ENCODE assay signal across 1 cellular context in the genomic region with DNA sequence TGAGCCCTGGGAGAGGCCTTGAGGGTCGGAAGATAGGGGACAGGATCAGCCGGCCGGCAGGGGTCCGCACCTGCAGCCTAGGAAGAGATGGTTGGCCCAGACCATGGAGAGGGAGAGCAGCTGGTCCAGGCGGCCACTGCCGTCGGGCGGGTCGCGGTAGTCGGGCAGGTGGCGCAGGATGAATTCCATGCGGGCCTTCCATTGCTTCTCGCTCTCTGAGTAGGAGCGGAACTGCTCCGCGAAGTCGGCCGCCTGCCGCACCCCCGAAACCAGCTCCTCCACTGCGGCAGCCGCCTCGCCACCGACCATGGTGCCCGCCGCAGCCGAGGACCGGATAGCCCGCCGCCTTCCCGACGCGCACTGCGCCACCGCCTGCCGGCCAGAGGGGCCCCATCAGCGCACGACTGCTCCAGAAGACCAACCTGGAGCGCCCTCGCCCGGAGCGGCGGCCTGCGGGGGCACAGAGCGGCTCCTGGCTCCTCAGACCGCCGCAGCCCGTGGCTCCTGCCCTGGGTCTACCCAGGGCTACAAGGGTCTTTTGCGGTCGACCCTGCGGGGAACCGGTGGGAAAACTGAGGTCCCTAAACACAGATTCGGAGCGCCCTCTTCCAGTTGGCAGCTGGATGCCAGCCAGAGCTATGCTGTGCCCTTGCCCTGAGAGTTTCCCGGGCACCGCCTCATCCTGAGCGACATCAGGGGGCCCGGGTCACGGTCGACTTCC.
A peak's percentile ranks its signal among the peaks of the same experiment; 100 is the strongest.
TF ChIP-seq lines count a peak whose summit lies in the region.

A gene with protein sequence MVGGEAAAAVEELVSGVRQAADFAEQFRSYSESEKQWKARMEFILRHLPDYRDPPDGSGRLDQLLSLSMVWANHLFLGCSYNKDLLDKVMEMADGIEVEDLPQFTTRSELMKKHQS (minus strand): TSS at position 336 of the 721 bp plus-strand sequence. CDS start 27 bp downstream, at position 309.

TF ChIP-seq in HepG2, 621 proteins besides CTCF, POLR2A, EP300 and RAD21 (continued from another document and continues in another):
- no peak for TF ChIP-seq RAD51 (IDR thresholded peaks at IDR 0.05; ENCODE audit: borderline replicate concordance)
- no peak for TF ChIP-seq TBP (CRISPR knock-in tag; IDR thresholded peaks at IDR 0.05)
- TF ChIP-seq ZNF564 (CRISPR knock-in tag; IDR thresholded peaks at IDR 0.05): peak; percentile 84; the same call in 1 of the 2 replicates
- TF ChIP-seq ZNF790 (CRISPR knock-in tag; IDR thresholded peaks at IDR 0.05; ENCODE audit: borderline replicate concordance): peak; percentile 43; the same call in 1 of the 2 replicates
- peak; percentile 89 for TF ChIP-seq ZNF703 (CRISPR knock-in tag; IDR thresholded peaks at IDR 0.05; ENCODE audit: borderline replicate concordance)
- TF ChIP-seq, protein P1, sequence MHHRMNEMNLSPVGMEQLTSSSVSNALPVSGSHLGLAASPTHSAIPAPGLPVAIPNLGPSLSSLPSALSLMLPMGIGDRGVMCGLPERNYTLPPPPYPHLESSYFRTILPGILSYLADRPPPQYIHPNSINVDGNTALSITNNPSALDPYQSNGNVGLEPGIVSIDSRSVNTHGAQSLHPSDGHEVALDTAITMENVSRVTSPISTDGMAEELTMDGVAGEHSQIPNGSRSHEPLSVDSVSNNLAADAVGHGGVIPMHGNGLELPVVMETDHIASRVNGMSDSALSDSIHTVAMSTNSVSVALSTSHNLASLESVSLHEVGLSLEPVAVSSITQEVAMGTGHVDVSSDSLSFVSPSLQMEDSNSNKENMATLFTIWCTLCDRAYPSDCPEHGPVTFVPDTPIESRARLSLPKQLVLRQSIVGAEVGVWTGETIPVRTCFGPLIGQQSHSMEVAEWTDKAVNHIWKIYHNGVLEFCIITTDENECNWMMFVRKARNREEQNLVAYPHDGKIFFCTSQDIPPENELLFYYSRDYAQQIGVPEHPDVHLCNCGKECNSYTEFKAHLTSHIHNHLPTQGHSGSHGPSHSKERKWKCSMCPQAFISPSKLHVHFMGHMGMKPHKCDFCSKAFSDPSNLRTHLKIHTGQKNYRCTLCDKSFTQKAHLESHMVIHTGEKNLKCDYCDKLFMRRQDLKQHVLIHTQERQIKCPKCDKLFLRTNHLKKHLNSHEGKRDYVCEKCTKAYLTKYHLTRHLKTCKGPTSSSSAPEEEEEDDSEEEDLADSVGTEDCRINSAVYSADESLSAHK (CRISPR knock-in tag; IDR thresholded peaks at IDR 0.05; ENCODE audit: borderline replicate concordance): no peak
- no peak for TF ChIP-seq RORA (CRISPR knock-in tag; IDR thresholded peaks at IDR 0.05)
- peak; percentile 72 for TF ChIP-seq ASH2L (IDR thresholded peaks at IDR 0.05; ENCODE audit: insufficient read length, low read depth, low read length)
- TF ChIP-seq GPN1 (CRISPR knock-in tag; IDR thresholded peaks at IDR 0.05; ENCODE audit: borderline replicate concordance): peak; percentile 66; the same call in 1 of the 2 replicates
- no peak for TF ChIP-seq NCOA5 (CRISPR knock-in tag; IDR thresholded peaks at IDR 0.05)
- TF ChIP-seq ZNF562 (CRISPR knock-in tag; IDR thresholded peaks at IDR 0.05; ENCODE audit: borderline replicate concordance): no peak
- peak; percentile 95 for TF ChIP-seq YEATS2 (CRISPR knock-in tag; IDR thresholded peaks at IDR 0.05; ENCODE audit: borderline replicate concordance)
- peak; percentile 98 for TF ChIP-seq ZNF678 (CRISPR knock-in tag; IDR thresholded peaks at IDR 0.05)
- TF ChIP-seq, protein P2, sequence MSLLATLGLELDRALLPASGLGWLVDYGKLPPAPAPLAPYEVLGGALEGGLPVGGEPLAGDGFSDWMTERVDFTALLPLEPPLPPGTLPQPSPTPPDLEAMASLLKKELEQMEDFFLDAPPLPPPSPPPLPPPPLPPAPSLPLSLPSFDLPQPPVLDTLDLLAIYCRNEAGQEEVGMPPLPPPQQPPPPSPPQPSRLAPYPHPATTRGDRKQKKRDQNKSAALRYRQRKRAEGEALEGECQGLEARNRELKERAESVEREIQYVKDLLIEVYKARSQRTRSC (CRISPR knock-in tag; IDR thresholded peaks at IDR 0.05; ENCODE audit: low read depth): 0 out of 2 replicates have a peak, but pooled peaks have one; percentile 62
- TF ChIP-seq AHR (CRISPR knock-in tag; IDR thresholded peaks at IDR 0.05): no peak
- peak; percentile 94 for TF ChIP-seq DNMT1 (CRISPR knock-in tag; IDR thresholded peaks at IDR 0.05)
- TF ChIP-seq ZNF746 (CRISPR knock-in tag; IDR thresholded peaks at IDR 0.05): peak; percentile 83; the same call in 1 of the 2 replicates
- peak; percentile 93 for TF ChIP-seq BRD4 (CRISPR knock-in tag; IDR thresholded peaks at IDR 0.05)
- peak; percentile 82 for TF ChIP-seq FOXO1 (CRISPR knock-in tag; IDR thresholded peaks at IDR 0.05)
- TF ChIP-seq IRF2 (CRISPR knock-in tag; IDR thresholded peaks at IDR 0.05): peak; percentile 94
- TF ChIP-seq ZBTB20 (CRISPR knock-in tag; IDR thresholded peaks at IDR 0.05; ENCODE audit: borderline replicate concordance, low read depth): peak; percentile 74
- TF ChIP-seq ZZZ3 (CRISPR knock-in tag; IDR thresholded peaks at IDR 0.05; ENCODE audit: borderline replicate concordance): peak; percentile 97; the same call in 1 of the 2 replicates
- TF ChIP-seq FLYWCH1 (CRISPR knock-in tag; IDR thresholded peaks at IDR 0.05): no peak
- TF ChIP-seq, protein P3, sequence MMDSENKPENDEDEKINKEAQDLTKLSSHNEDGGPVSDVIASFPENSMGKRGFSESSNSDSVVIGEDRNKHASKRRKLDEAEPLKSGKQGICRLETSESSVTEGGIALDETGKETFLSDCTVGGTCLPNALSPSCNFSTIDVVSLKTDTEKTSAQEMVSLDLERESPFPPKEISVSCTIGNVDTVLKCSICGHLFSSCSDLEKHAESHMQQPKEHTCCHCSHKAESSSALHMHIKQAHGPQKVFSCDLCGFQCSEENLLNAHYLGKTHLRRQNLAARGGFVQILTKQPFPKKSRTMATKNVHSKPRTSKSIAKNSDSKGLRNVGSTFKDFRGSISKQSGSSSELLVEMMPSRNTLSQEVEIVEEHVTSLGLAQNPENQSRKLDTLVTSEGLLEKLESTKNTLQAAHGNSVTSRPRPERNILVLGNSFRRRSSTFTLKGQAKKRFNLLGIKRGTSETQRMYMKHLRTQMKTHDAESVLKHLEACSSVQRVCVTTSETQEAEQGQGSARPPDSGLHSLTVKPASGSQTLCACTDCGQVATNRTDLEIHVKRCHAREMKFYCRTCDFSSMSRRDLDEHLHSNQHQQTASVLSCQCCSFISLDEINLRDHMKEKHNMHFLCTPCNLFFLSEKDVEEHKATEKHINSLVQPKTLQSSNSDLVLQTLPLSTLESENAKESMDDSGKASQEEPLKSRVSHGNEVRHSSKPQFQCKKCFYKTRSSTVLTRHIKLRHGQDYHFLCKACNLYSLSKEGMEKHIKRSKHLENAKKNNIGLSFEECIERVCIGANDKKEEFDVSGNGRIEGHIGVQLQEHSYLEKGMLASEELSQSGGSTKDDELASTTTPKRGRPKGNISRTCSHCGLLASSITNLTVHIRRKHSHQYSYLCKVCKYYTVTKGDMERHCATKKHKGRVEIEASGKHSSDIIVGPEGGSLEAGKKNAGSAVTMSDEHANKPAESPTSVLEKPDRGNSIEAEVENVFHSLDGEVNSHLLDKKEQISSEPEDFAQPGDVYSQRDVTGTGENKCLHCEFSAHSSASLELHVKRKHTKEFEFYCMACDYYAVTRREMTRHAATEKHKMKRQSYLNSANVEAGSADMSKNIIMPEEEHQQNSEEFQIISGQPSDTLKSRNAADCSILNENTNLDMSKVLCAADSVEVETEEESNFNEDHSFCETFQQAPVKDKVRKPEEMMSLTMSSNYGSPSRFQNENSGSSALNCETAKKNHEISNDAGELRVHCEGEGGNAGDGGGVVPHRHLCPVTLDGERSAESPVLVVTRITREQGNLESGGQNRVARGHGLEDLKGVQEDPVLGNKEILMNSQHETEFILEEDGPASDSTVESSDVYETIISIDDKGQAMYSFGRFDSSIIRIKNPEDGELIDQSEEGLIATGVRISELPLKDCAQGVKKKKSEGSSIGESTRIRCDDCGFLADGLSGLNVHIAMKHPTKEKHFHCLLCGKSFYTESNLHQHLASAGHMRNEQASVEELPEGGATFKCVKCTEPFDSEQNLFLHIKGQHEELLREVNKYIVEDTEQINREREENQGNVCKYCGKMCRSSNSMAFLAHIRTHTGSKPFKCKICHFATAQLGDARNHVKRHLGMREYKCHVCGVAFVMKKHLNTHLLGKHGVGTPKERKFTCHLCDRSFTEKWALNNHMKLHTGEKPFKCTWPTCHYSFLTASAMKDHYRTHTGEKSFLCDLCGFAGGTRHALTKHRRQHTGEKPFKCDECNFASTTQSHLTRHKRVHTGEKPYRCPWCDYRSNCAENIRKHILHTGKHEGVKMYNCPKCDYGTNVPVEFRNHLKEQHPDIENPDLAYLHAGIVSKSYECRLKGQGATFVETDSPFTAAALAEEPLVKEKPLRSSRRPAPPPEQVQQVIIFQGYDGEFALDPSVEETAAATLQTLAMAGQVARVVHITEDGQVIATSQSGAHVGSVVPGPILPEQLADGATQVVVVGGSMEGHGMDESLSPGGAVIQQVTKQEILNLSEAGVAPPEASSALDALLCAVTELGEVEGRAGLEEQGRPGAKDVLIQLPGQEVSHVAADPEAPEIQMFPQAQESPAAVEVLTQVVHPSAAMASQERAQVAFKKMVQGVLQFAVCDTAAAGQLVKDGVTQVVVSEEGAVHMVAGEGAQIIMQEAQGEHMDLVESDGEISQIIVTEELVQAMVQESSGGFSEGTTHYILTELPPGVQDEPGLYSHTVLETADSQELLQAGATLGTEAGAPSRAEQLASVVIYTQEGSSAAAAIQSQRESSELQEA (CRISPR knock-in tag; IDR thresholded peaks at IDR 0.05; ENCODE audit: not compliant biosample characterization): peak; percentile 77
- peak; percentile 84 for TF ChIP-seq ZNF607 (CRISPR knock-in tag; IDR thresholded peaks at IDR 0.05; ENCODE audit: borderline replicate concordance)
- TF ChIP-seq, protein P4, sequence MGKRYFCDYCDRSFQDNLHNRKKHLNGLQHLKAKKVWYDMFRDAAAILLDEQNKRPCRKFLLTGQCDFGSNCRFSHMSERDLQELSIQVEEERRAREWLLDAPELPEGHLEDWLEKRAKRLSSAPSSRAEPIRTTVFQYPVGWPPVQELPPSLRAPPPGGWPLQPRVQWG (CRISPR knock-in tag; IDR thresholded peaks at IDR 0.05; ENCODE audit: borderline replicate concordance, low read depth): no peak
- no peak for TF ChIP-seq KAT2B (IDR thresholded peaks at IDR 0.05; ENCODE audit: borderline replicate concordance, low read depth, low read length)
- no peak for TF ChIP-seq ZNF326 (CRISPR knock-in tag; IDR thresholded peaks at IDR 0.05; ENCODE audit: borderline replicate concordance)
- peak; percentile 83 for TF ChIP-seq HOXA9 (CRISPR knock-in tag; IDR thresholded peaks at IDR 0.05; ENCODE audit: borderline replicate concordance)
- TF ChIP-seq, protein P5, sequence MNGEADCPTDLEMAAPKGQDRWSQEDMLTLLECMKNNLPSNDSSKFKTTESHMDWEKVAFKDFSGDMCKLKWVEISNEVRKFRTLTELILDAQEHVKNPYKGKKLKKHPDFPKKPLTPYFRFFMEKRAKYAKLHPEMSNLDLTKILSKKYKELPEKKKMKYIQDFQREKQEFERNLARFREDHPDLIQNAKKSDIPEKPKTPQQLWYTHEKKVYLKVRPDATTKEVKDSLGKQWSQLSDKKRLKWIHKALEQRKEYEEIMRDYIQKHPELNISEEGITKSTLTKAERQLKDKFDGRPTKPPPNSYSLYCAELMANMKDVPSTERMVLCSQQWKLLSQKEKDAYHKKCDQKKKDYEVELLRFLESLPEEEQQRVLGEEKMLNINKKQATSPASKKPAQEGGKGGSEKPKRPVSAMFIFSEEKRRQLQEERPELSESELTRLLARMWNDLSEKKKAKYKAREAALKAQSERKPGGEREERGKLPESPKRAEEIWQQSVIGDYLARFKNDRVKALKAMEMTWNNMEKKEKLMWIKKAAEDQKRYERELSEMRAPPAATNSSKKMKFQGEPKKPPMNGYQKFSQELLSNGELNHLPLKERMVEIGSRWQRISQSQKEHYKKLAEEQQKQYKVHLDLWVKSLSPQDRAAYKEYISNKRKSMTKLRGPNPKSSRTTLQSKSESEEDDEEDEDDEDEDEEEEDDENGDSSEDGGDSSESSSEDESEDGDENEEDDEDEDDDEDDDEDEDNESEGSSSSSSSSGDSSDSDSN (CRISPR knock-in tag; IDR thresholded peaks at IDR 0.05): peak; percentile 94
- TF ChIP-seq, protein P6, sequence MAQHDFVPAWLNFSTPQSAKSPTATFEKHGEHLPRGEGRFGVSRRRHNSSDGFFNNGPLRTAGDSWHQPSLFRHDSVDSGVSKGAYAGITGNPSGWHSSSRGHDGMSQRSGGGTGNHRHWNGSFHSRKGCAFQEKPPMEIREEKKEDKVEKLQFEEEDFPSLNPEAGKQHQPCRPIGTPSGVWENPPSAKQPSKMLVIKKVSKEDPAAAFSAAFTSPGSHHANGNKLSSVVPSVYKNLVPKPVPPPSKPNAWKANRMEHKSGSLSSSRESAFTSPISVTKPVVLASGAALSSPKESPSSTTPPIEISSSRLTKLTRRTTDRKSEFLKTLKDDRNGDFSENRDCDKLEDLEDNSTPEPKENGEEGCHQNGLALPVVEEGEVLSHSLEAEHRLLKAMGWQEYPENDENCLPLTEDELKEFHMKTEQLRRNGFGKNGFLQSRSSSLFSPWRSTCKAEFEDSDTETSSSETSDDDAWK (CRISPR knock-in tag; IDR thresholded peaks at IDR 0.05): no peak
- TF ChIP-seq ZNF30 (CRISPR knock-in tag; IDR thresholded peaks at IDR 0.05): no peak
- TF ChIP-seq, protein P7, sequence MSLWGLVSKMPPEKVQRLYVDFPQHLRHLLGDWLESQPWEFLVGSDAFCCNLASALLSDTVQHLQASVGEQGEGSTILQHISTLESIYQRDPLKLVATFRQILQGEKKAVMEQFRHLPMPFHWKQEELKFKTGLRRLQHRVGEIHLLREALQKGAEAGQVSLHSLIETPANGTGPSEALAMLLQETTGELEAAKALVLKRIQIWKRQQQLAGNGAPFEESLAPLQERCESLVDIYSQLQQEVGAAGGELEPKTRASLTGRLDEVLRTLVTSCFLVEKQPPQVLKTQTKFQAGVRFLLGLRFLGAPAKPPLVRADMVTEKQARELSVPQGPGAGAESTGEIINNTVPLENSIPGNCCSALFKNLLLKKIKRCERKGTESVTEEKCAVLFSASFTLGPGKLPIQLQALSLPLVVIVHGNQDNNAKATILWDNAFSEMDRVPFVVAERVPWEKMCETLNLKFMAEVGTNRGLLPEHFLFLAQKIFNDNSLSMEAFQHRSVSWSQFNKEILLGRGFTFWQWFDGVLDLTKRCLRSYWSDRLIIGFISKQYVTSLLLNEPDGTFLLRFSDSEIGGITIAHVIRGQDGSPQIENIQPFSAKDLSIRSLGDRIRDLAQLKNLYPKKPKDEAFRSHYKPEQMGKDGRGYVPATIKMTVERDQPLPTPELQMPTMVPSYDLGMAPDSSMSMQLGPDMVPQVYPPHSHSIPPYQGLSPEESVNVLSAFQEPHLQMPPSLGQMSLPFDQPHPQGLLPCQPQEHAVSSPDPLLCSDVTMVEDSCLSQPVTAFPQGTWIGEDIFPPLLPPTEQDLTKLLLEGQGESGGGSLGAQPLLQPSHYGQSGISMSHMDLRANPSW (CRISPR knock-in tag; IDR thresholded peaks at IDR 0.05; ENCODE audit: borderline replicate concordance): no peak; the same call in 1 of the 2 replicates
- no peak for TF ChIP-seq ZKSCAN1 (IDR thresholded peaks at IDR 0.05; ENCODE audit: low read length)
- TF ChIP-seq, protein P8, sequence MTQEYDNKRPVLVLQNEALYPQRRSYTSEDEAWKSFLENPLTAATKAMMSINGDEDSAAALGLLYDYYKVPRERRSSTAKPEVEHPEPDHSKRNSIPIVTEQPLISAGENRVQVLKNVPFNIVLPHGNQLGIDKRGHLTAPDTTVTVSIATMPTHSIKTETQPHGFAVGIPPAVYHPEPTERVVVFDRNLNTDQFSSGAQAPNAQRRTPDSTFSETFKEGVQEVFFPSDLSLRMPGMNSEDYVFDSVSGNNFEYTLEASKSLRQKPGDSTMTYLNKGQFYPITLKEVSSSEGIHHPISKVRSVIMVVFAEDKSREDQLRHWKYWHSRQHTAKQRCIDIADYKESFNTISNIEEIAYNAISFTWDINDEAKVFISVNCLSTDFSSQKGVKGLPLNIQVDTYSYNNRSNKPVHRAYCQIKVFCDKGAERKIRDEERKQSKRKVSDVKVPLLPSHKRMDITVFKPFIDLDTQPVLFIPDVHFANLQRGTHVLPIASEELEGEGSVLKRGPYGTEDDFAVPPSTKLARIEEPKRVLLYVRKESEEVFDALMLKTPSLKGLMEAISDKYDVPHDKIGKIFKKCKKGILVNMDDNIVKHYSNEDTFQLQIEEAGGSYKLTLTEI (CRISPR knock-in tag; conservative IDR thresholded peaks at IDR 0.05): no peak
